8 cellular contexts compared by ENCODE assay signal in genomic region chr22:45441158-45441557, GRCh38. TPM values are rescaled to one million over a fixed set of nuclear protein-coding genes. Genes with fewer than 3 reads are reported as not detected.
A peak's percentile ranks its signal among the peaks of the same experiment; 100 is the strongest.
DNase-seq lines count a peak whose midpoint lies in the region; ATAC-seq and TF ChIP-seq lines count a peak whose summit lies in the region.

No MANE protein-coding gene starts in this region.

- no peaks in the 10 kb centered on the region for H3K36me3 ChIP-seq in left lung

- DNase-seq in EL: peak; percentile 62
- peak; percentile 35 for DNase-seq in KBM-7
- DNase-seq in central memory CD8-positive, alpha-beta T cell (ENCODE audit: low spot score in 2 of 2): no peak
- peak in 1 of 2 donors; percentile 30 for DNase-seq in left lung
- DNase-seq in superior temporal gyrus (ENCODE audit: extremely low spot score): peak; percentile 36
- no peak for DNase-seq in GOT3 (lab: John Stamatoyannopoulos, UW)

- no peaks in the 10 kb centered on the region for H3K9me3 ChIP-seq in left lung

- H3K36me3 Mint-ChIP-seq in central memory CD8-positive, alpha-beta T cell (ENCODE audit: insufficient read depth): peaks cover 2% of the 10 kb centered on the region

- peaks cover 15% of the 10 kb centered on the region for H3K27me3 Mint-ChIP-seq in central memory CD8-positive, alpha-beta T cell

- H3K4me1 Mint-ChIP-seq in central memory CD8-positive, alpha-beta T cell: peaks cover 9% of the 10 kb centered on the region

- in situ Hi-C loops in KBM-7 (cut with MboI; ENCODE audit: low pct_unique_long_range_greater_than_20kb, low sequenced_read_pairs): no loop called here

- peaks cover 0 to 15% of the 10 kb centered on the region in 2 donors for H3K27me3 ChIP-seq in left lung

- peak overlapping the region; percentile 22 for H3K4me3 Mint-ChIP-seq in central memory CD8-positive, alpha-beta T cell

- H3K27ac Mint-ChIP-seq in central memory CD8-positive, alpha-beta T cell (ENCODE audit: low read depth): no peak overlapping the region

- no peaks in the 10 kb centered on the region for H3K9me3 Mint-ChIP-seq in central memory CD8-positive, alpha-beta T cell

- peak; percentile 99 for ATAC-seq in SK-N-SH treated with all-trans-retinoic acid at 6 μM for 48 hours
- ATAC-seq in central memory CD8-positive, alpha-beta T cell (replicated peaks; ENCODE audit: extremely low read depth, poor library complexity, severe bottlenecking): peak; percentile 40
- ATAC-seq in left lung: peak; percentile 93
- ATAC-seq in GM18909 (IDR thresholded peaks at IDR 0.05; ENCODE audit: poor library complexity, unreplicated experiment): no peak

- H3K4me1 ChIP-seq in left lung: no peaks in the 10 kb centered on the region

- TF ChIP-seq CTCF in left lung (IDR thresholded peaks at IDR 0.05): peak; percentile 40 to 43

- intact Hi-C loops in left lung (cut with DNase I): loop anchor here in 1 of 2 donors (5.0 kb wide), 1 partner anchor 111 kb away; no protein-coding TSS in a partner anchor

- H3K27ac ChIP-seq in left lung: no peak overlapping the region

- H3K4me3 ChIP-seq in left lung: no peak overlapping the region

TF ChIP-seq in SK-N-SH treated with all-trans-retinoic acid at 6 μM for 48 hours, 23 proteins besides CTCF, POLR2A, EP300 and RAD21:
- TF ChIP-seq GLIS3 (CRISPR knock-in tag; IDR thresholded peaks at IDR 0.05) (no peak), TCF4 (CRISPR knock-in tag; IDR thresholded peaks at IDR 0.05; ENCODE audit: borderline replicate concordance) (peak; percentile 60; the same call in 1 of the 2 replicates), SNAI2 (CRISPR knock-in tag; IDR thresholded peaks at IDR 0.05) (no peak), OSR1 (CRISPR knock-in tag; IDR thresholded peaks at IDR 0.05) (no peak)

RNA-seq across cellular contexts. Expression of gene RIBC2, which starts 27.7 kb away (rescaled TPM):
- 1 to 10 TPM; 4.3 to 4.5 TPM for total RNA-seq in left lung

RNA-seq across cellular contexts. Expression of gene SMC1B, which starts 27.8 kb away (rescaled TPM):
- under 1 TPM; 0.10 to 0.15 TPM for total RNA-seq in left lung

Comparison
In these comparisons a context has a peak if more than half of its experiments do, and no peak if none do; other contexts are left out.
1. DNase-seq: peak in EL (single experiment), KBM-7 (single experiment) and superior temporal gyrus (single experiment); none in central memory CD8-positive, alpha-beta T cell (0 of 2) and GOT3 (single experiment).